Comparison of ENCODE assay signal across 1 cellular context in genomic region chrX:53084043-53084570, GRCh38.
TF ChIP-seq lines count a peak whose summit lies in the region.

No MANE protein-coding gene starts in this region.

TF ChIP-seq in HepG2, 621 proteins besides CTCF, POLR2A, EP300 and RAD21:
- TF ChIP-seq ZC3H4 (CRISPR knock-in tag; IDR thresholded peaks at IDR 0.05; ENCODE audit: borderline replicate concordance) (no peak), ZNF260 (CRISPR knock-in tag; IDR thresholded peaks at IDR 0.05; ENCODE audit: borderline replicate concordance, low read depth) (no peak), PREB (CRISPR knock-in tag; IDR thresholded peaks at IDR 0.05) (no peak), ATM (IDR thresholded peaks at IDR 0.05; ENCODE audit: borderline replicate concordance) (no peak), LRRFIP1 (CRISPR knock-in tag; conservative IDR thresholded peaks at IDR 0.05) (no peak), WIZ (CRISPR knock-in tag; IDR thresholded peaks at IDR 0.05) (no peak), ZNF205 (CRISPR knock-in tag; IDR thresholded peaks at IDR 0.05) (no peak), IKZF4 (CRISPR knock-in tag; IDR thresholded peaks at IDR 0.05; ENCODE audit: borderline replicate concordance, low read depth, not compliant biosample characterization) (no peak), ZNF709 (CRISPR knock-in tag; IDR thresholded peaks at IDR 0.05) (no peak), JDP2 (CRISPR knock-in tag; IDR thresholded peaks at IDR 0.05; ENCODE audit: borderline replicate concordance) (no peak), RBAK (CRISPR knock-in tag; IDR thresholded peaks at IDR 0.05) (no peak)
